In the genomic region with DNA sequence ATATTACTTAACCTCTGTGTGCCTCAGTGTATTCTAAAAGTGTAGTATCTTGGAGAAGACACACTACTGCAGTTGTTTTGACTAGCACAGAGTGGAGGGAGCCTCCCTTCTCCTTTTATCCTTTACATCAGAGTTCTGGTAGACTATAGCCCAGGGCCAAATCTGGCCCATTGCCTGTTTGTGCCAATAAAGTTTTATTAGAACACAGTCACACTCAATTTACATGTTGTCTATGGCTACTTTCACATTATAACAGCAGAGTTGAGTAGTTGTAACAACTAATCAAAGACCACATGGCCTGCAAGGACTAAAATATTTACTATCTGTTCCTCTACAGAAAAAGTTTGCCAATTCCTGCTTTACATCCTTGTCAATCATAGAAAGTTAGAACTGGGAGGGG, we compare ENCODE assay signal across 37 cellular contexts. TPM values are rescaled to one million over a fixed set of nuclear protein-coding genes. Genes with fewer than 3 reads are reported as not detected.
DNase-seq lines count a peak whose midpoint lies in the region; ATAC-seq, FAIRE-seq and TF ChIP-seq lines count a peak whose summit lies in the region.
"Had no signal": no experiment of that assay in that cellular context is flagged by ENCODE, and none has a peak within 500 bp of the region (broad histone marks: within the 10 kb centered on the region; RNA-seq: fewer than 3 reads in every experiment).

No MANE protein-coding gene starts in this region.

- H3K4me3 ChIP-seq in HepG2 (replicated peaks in 1 of 3; ENCODE audit: insufficient read depth in 1 of 3, low read depth in 2 of 3, low read length in 3 of 3), result no peak overlapping the region
- no peak overlapping the region for H3K4me3 ChIP-seq in right lobe of liver
- no peak overlapping the region for H3K4me3 ChIP-seq in GM12878
- H3K4me3 ChIP-seq in K562, result no peak overlapping the region
- no peak overlapping the region for H3K4me3 ChIP-seq in lower leg skin (ENCODE audit: low read depth, poor library complexity, severe bottlenecking)
- H3K4me3 ChIP-seq: A549; BLaER1; BLaER1 treated with 17β-estradiol and CSF1 and Interleukin-3, amounts not matched to agents 10 nM and 100 nM had no signal

- peaks cover 7% of the 10 kb centered on the region; the same call in 1 of the 2 replicates for H3K4me1 ChIP-seq in HepG2 (ENCODE audit: insufficient read depth, low read length)
- H3K4me1 ChIP-seq in right lobe of liver, result peaks cover 0 to 24% (median 8%) of the 10 kb centered on the region in 4 donors
- peaks cover 20% of the 10 kb centered on the region for H3K4me1 ChIP-seq in GM12878 (ENCODE audit: control insufficient read depth, insufficient read depth, low read length)
- H3K4me1 ChIP-seq in K562 (replicated peaks in 1 of 2; ENCODE audit: control insufficient read depth in 2 of 2, insufficient read depth in 2 of 2, low read length in 2 of 2), result no peaks in the 10 kb centered on the region
- H3K4me1 ChIP-seq: A549, BE2C, Caco-2 had no signal

- H4K20me1 ChIP-seq in HepG2 (ENCODE audit: insufficient read depth, low read length) (no peaks in the 10 kb centered on the region), GM12878 (ENCODE audit: control insufficient read depth, insufficient read depth) (no peaks in the 10 kb centered on the region), K562 (replicated peaks; ENCODE audit: control insufficient read depth, insufficient read depth, low read length) (no peaks in the 10 kb centered on the region)
- H4K20me1 ChIP-seq: BLaER1; BLaER1 treated with 17β-estradiol and CSF1 and Interleukin-3, amounts not matched to agents 10 nM and 100 nM had no signal

- H3K36me3 ChIP-seq in HepG2 (replicated peaks in 1 of 2; ENCODE audit: control insufficient read depth in 1 of 2, insufficient read depth in 2 of 2, low read length in 2 of 2) (no peaks in the 10 kb centered on the region), right lobe of liver (no peaks in the 10 kb centered on the region), GM12878 (ENCODE audit: control insufficient read depth in 2 of 2, insufficient read depth in 2 of 2, low read length in 1 of 2) (no peaks in the 10 kb centered on the region), K562 (ENCODE audit: control insufficient read depth, insufficient read depth, low read length) (no peaks in the 10 kb centered on the region)
- H3K36me3 ChIP-seq: BE2C; BLaER1; BLaER1 treated with 17β-estradiol and CSF1 and Interleukin-3, amounts not matched to agents 10 nM and 100 nM had no signal

- no peak overlapping the region for H3K9ac ChIP-seq in HepG2 (ENCODE audit: insufficient read depth, low read depth, low read length)
- no peak overlapping the region for H3K9ac ChIP-seq in GM12878 (ENCODE audit: control insufficient read depth, insufficient read depth, low read length)
- no peak overlapping the region for H3K9ac ChIP-seq in K562 (ENCODE audit: insufficient read depth in 1 of 2, low read depth in 2 of 2, low read length in 2 of 2)
- H3K9ac ChIP-seq: BLaER1; BLaER1 treated with 17β-estradiol and CSF1 and Interleukin-3, amounts not matched to agents 10 nM and 100 nM had no signal

- H3K27ac ChIP-seq in HepG2 (ENCODE audit: extremely low read length, insufficient read depth, low read length) (no peak overlapping the region), right lobe of liver (no peak overlapping the region), GM12878 (ENCODE audit: control insufficient read depth, insufficient read depth) (no peak overlapping the region), K562 (ENCODE audit: extremely low read depth, low read depth, low read length) (no peak overlapping the region)
- H3K27ac ChIP-seq: 22Rv1; A549; BLaER1; BLaER1 treated with 17β-estradiol and CSF1 and Interleukin-3, amounts not matched to agents 10 nM and 100 nM; C4-2B had no signal

- in situ Hi-C loops in HepG2 (cut with HindIII; ENCODE audit: extremely low pct_ligation_motif_present, low pct_unique_long_range_greater_than_20kb), result no loop called here
- in situ Hi-C loops in GM12878 (cut with MboI), result no loop called here
- in situ Hi-C loops in K562 (cut with MboI), result no loop called here

- no peak overlapping the region for H2AFZ ChIP-seq in HepG2 (ENCODE audit: low read length)
- no peak overlapping the region for H2AFZ ChIP-seq in GM12878 (ENCODE audit: control insufficient read depth, low read depth, low read length)
- no peak overlapping the region for H2AFZ ChIP-seq in K562 (ENCODE audit: low read depth, low read length)

- POLR2A ChIA-PET in HepG2 (lab: Yijun Ruan, JAX), result no interaction called here
- POLR2A ChIA-PET in GM12878 (lab: Charles Lee), result no interaction called here
- POLR2A ChIA-PET in K562 (lab: Yijun Ruan, JAX), result interaction anchor here (0.9 kb wide), 1 partner anchor 17 kb away, joined by 3 read pairs; no protein-coding TSS in a partner anchor

- RAD21 ChIA-PET in GM12878 (lab: Charles Lee; ENCODE audit: unreplicated experiment), result no interaction called here

- H3K4me2 ChIP-seq in HepG2 (ENCODE audit: low read depth, low read length), result no peak overlapping the region
- H3K4me2 ChIP-seq in GM12878 (ENCODE audit: control insufficient read depth, insufficient read depth), result no peak overlapping the region
- H3K4me2 ChIP-seq in K562 (ENCODE audit: insufficient read depth, low read length), result no peak overlapping the region
- H3K4me2 ChIP-seq: A549; BLaER1; BLaER1 treated with 17β-estradiol and CSF1 and Interleukin-3, amounts not matched to agents 10 nM and 100 nM had no signal

- H3K27me3 ChIP-seq in HepG2 (ENCODE audit: control insufficient read depth in 1 of 2, insufficient read depth in 2 of 2, low read length in 2 of 2), result no peaks in the 10 kb centered on the region
- H3K27me3 ChIP-seq in right lobe of liver, result no peaks in the 10 kb centered on the region
- no peaks in the 10 kb centered on the region for H3K27me3 ChIP-seq in GM12878 (replicated peaks in 1 of 2; ENCODE audit: control insufficient read depth in 2 of 2, insufficient read depth in 2 of 2, low read length in 1 of 2)
- H3K27me3 ChIP-seq in K562 (ENCODE audit: control insufficient read depth in 2 of 2, insufficient read depth in 2 of 2, low read length in 2 of 2), result no peaks in the 10 kb centered on the region
- H3K27me3 ChIP-seq: BE2C; BLaER1; BLaER1 treated with 17β-estradiol and CSF1 and Interleukin-3, amounts not matched to agents 10 nM and 100 nM had no signal

- no peak for TF ChIP-seq POLR2A in HepG2 (IDR thresholded peaks at IDR 0.05; ENCODE audit: insufficient read depth in 1 of 2, low read depth in 2 of 2, low read length in 2 of 2)
- no peak for TF ChIP-seq POLR2A in right lobe of liver (IDR thresholded peaks at IDR 0.05)
- no peak for TF ChIP-seq POLR2A in GM12878 (IDR thresholded peaks at IDR 0.05; ENCODE audit: low read depth, low read length)
- TF ChIP-seq POLR2A in K562 (conservative IDR thresholded peaks at IDR 0.05), result no peak
- TF ChIP-seq POLR2A in lower leg skin (IDR thresholded peaks at IDR 0.05), result no peak

- TF ChIP-seq EP300 in HepG2 (IDR thresholded peaks at IDR 0.05; ENCODE audit: low read depth in 2 of 2, low read length in 2 of 2), result no peak
- TF ChIP-seq EP300 in HepG2 (CRISPR knock-in tag; IDR thresholded peaks at IDR 0.05; ENCODE audit: borderline replicate concordance), result no peak
- no peak for TF ChIP-seq EP300 in GM12878 (IDR thresholded peaks at IDR 0.05; ENCODE audit: borderline replicate concordance in 1 of 2, control insufficient read depth in 1 of 2, low read depth in 2 of 2, low read length in 2 of 2)
- TF ChIP-seq EP300 in K562 (IDR thresholded peaks at IDR 0.05; ENCODE audit: low read length), result no peak

- no peaks in the 10 kb centered on the region for H3K9me1 ChIP-seq in K562 (ENCODE audit: control insufficient read depth, insufficient read depth, low read length)

- intact Hi-C loops in HepG2 (cut with micrococcal nuclease; ENCODE audit: unreplicated experiment) (no loop called here), right lobe of liver (cut with DNase I) (no loop called here), GM12878 (cut with micrococcal nuclease; ENCODE audit: unreplicated experiment) (no loop called here), K562 (cut with micrococcal nuclease) (no loop called here), lower leg skin (cut with DNase I; ENCODE audit: low total_unique reads) (no loop called here)

- DNase-seq in HepG2 (ENCODE audit: low spot score), result no peak
- no peak for DNase-seq in right lobe of liver
- no peak for DNase-seq in GM12878 (ENCODE audit: low read depth, low spot score)
- DNase-seq in K562 (ENCODE audit: extremely low read depth in 1 of 4, low spot score in 3 of 4), result no peak
- no peak for DNase-seq in lower leg skin (ENCODE audit: low spot score in 2 of 2)
- DNase-seq: 8988T; ACHN; AML-193; BE2C; C1 segment of cervical spinal cord; Caco-2; Calu3; CD4-positive, alpha-beta memory T cell; CD4-positive, alpha-beta T cell; CD4-positive, CD25-positive, alpha-beta regulatory T cell; CD8-positive, alpha-beta memory T cell; CD8-positive, alpha-beta T cell; COR-L47; DMS 273 treated with DMSO at 0.1 percent for 48 hours; DMS153; DMS53; DMS79; DMS79 treated with DMSO at 0.1 percent for 48 hours; DND-41; EL had no signal

- H3K9me3 ChIP-seq in HepG2 (ENCODE audit: low read length) (no peaks in the 10 kb centered on the region), right lobe of liver (no peaks in the 10 kb centered on the region), GM12878 (replicated peaks; ENCODE audit: control insufficient read depth, insufficient read depth, low read length) (no peaks in the 10 kb centered on the region; the same call in 2 of the 3 replicates), K562 (replicated peaks; ENCODE audit: control insufficient read depth, insufficient read depth, low read depth, low read length) (no peaks in the 10 kb centered on the region)
- H3K9me3 ChIP-seq: A549, BE2C had no signal

- H3K79me2 ChIP-seq in HepG2 (ENCODE audit: insufficient read depth, low read length) (no peaks in the 10 kb centered on the region), GM12878 (ENCODE audit: control insufficient read depth, insufficient read depth, low read length) (no peaks in the 10 kb centered on the region), K562 (ENCODE audit: control insufficient read depth, insufficient read depth, low read length) (no peaks in the 10 kb centered on the region)

- TF ChIP-seq CTCF in HepG2 (CRISPR knock-in tag; IDR thresholded peaks at IDR 0.05) (no peak), right lobe of liver (IDR thresholded peaks at IDR 0.05) (no peak), GM12878 (IDR thresholded peaks at IDR 0.05 in 2 of 3, conservative IDR thresholded peaks at IDR 0.05 in 1 of 3; ENCODE audit: control insufficient read depth in 2 of 3, extremely low read depth in 1 of 3, insufficient read depth in 1 of 3, low read depth in 3 of 3, low read length in 3 of 3) (no peak), K562 (IDR thresholded peaks at IDR 0.05 in 2 of 3, conservative IDR thresholded peaks at IDR 0.05 in 1 of 3; ENCODE audit: insufficient read depth in 2 of 3, low read depth in 1 of 3, low read length in 3 of 3) (no peak), lower leg skin (IDR thresholded peaks at IDR 0.05) (no peak)

- ATAC-seq in HepG2 (no peak), right lobe of liver (no peak), GM12878 (no peak), K562 (no peak), GM19023 (IDR thresholded peaks at IDR 0.05; ENCODE audit: unreplicated experiment) (no peak)
- ATAC-seq: A549; CD8-positive, alpha-beta T cell had no signal

- no peak for FAIRE-seq in HepG2 (lab: Jason Lieb, UNC)
- FAIRE-seq in GM12878 (lab: Jason Lieb, UNC), result no peak
- no peak for FAIRE-seq in K562 (lab: Jason Lieb, UNC)
- FAIRE-seq: A204.1, A549, D721Med had no signal

- CTCF ChIA-PET in HepG2 (lab: Yijun Ruan, JAX; ENCODE audit: low intra/inter-chr PET ratio, low total read pairs) (no interaction called here), GM12878 (lab: Yijun Ruan, JAX) (no interaction called here), K562 (lab: Yijun Ruan, JAX; ENCODE audit: low intra/inter-chr PET ratio) (no interaction called here)

- no peak for TF ChIP-seq RAD21 in HepG2 (CRISPR knock-in tag; IDR thresholded peaks at IDR 0.05)
- TF ChIP-seq RAD21 in GM12878 (IDR thresholded peaks at IDR 0.05; ENCODE audit: insufficient read depth, low read depth, low read length), result no peak
- no peak for TF ChIP-seq RAD21 in K562 (CRISPR knock-in tag; conservative IDR thresholded peaks at IDR 0.05 in 1 of 2, IDR thresholded peaks at IDR 0.05 in 1 of 2)

- BruUV-seq in HepG2 (replicated peaks; lab: Mats Ljungman, UMichigan) (no TSS peak), GM12878 (replicated peaks; lab: Mats Ljungman, UMichigan) (no TSS peak), K562 (replicated peaks; lab: Mats Ljungman, UMichigan) (no TSS peak)

- SMC1A ChIA-PET in GM12878 (lab: Charles Lee; ENCODE audit: uncharacterized antibody, unreplicated experiment), result interaction anchor here (1.1 kb wide), 1 partner anchor 34 kb away, joined by 3 read pairs; no protein-coding TSS in a partner anchor

RNA-seq across cellular contexts. Expression of a gene that starts 27.7 kb away (rescaled TPM):
- total RNA-seq in HepG2 (2016; rRNA removed; fragmentation: Illumina TruSeq; extraction: Trizol) (not detected in 2 replicates), right lobe of liver (100 to 1,000 TPM in 2 of 6 experiments, 10 to 100 TPM in 4; 18.9 to 115 (median 59.2) TPM), GM12878 (2014; rRNA removed) (2.4 and 2.6 TPM in 2 replicates), GM12878 (2014; rRNA removed; fragmentation: Illumina TruSeq; extraction: Trizol) (2.8 and 2.9 TPM in 2 replicates), GM12878 (2021) (3.2 and 3.4 TPM in 2 replicates), K562 (2014; rRNA removed) (2.8 and 4.5 TPM in 2 replicates), K562 (2014; rRNA removed; fragmentation: Illumina TruSeq; extraction: Trizol) (4.0 and 6.5 TPM in 2 replicates), K562 (2015; rRNA removed; fragmentation: Illumina TruSeq; extraction: Trizol) (11.5 and 11.6 TPM in 2 replicates), K562 (2021) (5.5 and 5.9 TPM in 2 replicates), lower leg skin (10 to 100 TPM in 1 of 4 donors, 1 to 10 TPM in 2, under 1 TPM in 1; 0.84 to 42.3 (median 4.9) TPM)
- not detected in 2 replicates for total RNA-seq in HepG2 (2016; cell fraction: cytosol; rRNA removed; fragmentation: Illumina TruSeq; extraction: Trizol; ENCODE audit: low read depth)
- total RNA-seq in HepG2 (2016; cell fraction: insoluble cytoplasmic fraction; rRNA removed; fragmentation: Illumina TruSeq; extraction: Trizol), result not detected in 2 replicates
- total RNA-seq in HepG2 (2016; cell fraction: membrane; rRNA removed; fragmentation: Illumina TruSeq; extraction: Trizol), result not detected in 2 replicates
- total RNA-seq in HepG2 (2016; cell fraction: nucleus; rRNA removed; fragmentation: Illumina TruSeq; extraction: Trizol), result not detected in 2 replicates
- polyA plus RNA-seq in HepG2 (2011; rRNA removed) (not detected in 2 replicates), GM12878 (2011; rRNA removed) (7.9 and 10.2 TPM in 2 replicates), GM12878 (2014; fragmentation: Illumina TruSeq; extraction: Trizol) (2.7 and 3.7 TPM in 2 replicates), GM12878 (2014; fragmentation: Nextera tagmentation; extraction: Ambion mirVana) (1 to 10 TPM; 6.2 to 9.2 TPM), GM12878 (2014; rRNA removed) (1.8 and 2.5 TPM in 2 replicates), GM12878 (2016; fragmentation: Nextera tagmentation; extraction: Ambion mirVana) (1 to 10 TPM; 2.6 to 4.9 TPM), K562 (2011; rRNA removed) (3.7 and 4.4 TPM in 2 replicates), K562 (2014; fragmentation: Illumina TruSeq; extraction: Trizol) (4.2 and 5.5 TPM in 2 replicates), K562 (2014; fragmentation: Nextera tagmentation; extraction: Ambion mirVana) (10 to 100 TPM in 1 of 2 experiments, 1 to 10 TPM in 1; 8.3 to 13.9 TPM), K562 (2014; rRNA removed) (4.1 and 7.1 TPM in 2 replicates)
- polyA plus RNA-seq in HepG2 (2011; cell fraction: cytosol; rRNA removed), result not detected in 2 replicates
- not detected in 2 replicates for polyA plus RNA-seq in HepG2 (2011; cell fraction: nucleus; rRNA removed)
- polyA plus RNA-seq in HepG2 (2012), result not detected in 2 replicates
- polyA plus RNA-seq in HepG2 (2016; cell fraction: cytosol; fragmentation: Illumina TruSeq; extraction: Trizol; ENCODE audit: low read depth), result not detected in 2 replicates
- not detected in 2 replicates for polyA plus RNA-seq in HepG2 (2016; cell fraction: insoluble cytoplasmic fraction; fragmentation: Illumina TruSeq; extraction: Trizol; ENCODE audit: low read depth)
- not detected in 2 replicates for polyA plus RNA-seq in HepG2 (2016; cell fraction: membrane; fragmentation: Illumina TruSeq; extraction: Trizol; ENCODE audit: low read depth)
- polyA plus RNA-seq in HepG2 (2016; cell fraction: nucleus; fragmentation: Illumina TruSeq; extraction: Trizol; ENCODE audit: insufficient read depth, low read depth), result not detected in 2 replicates
- polyA minus RNA-seq in HepG2 (2011; rRNA and poly(A)+ RNA removed; ENCODE audit: low replicate concordance), result not detected in 2 replicates
- not detected in 2 replicates for polyA minus RNA-seq in HepG2 (2011; cell fraction: cytosol; rRNA and poly(A)+ RNA removed)
- not detected in 2 replicates for polyA minus RNA-seq in HepG2 (2011; cell fraction: nucleus; rRNA and poly(A)+ RNA removed)
- total RNA-seq in GM12878 (2013; cell fraction: nucleolus; rRNA removed), result 21.3 and 22.3 TPM in 2 replicates
- polyA plus RNA-seq in GM12878 (2011; ENCODE audit: low read depth), result 6.5 TPM
- polyA plus RNA-seq in GM12878 (2011; cell fraction: cytosol; rRNA removed), result 10.8 and 11.8 TPM in 2 replicates
- 3.6 and 4.2 TPM in 2 replicates for polyA plus RNA-seq in GM12878 (2011; cell fraction: nucleus; rRNA removed)
- 7.5 and 9.8 TPM in 2 replicates for polyA plus RNA-seq in GM12878 (2012)
- 5.2 and 11.5 TPM in 2 replicates for polyA minus RNA-seq in GM12878 (2011; rRNA and poly(A)+ RNA removed)
- polyA minus RNA-seq in GM12878 (2011; cell fraction: cytosol; rRNA and poly(A)+ RNA removed), result 1.3 and 3.1 TPM in 2 replicates
- polyA minus RNA-seq in GM12878 (2011; cell fraction: nucleus; rRNA and poly(A)+ RNA removed), result 3.9 and 8.5 TPM in 2 replicates
- 13.0 and 14.3 TPM in 2 replicates for total RNA-seq in K562 (2011; cell fraction: chromatin; rRNA removed; ENCODE audit: low replicate concordance)
- 2.6 and 6.8 TPM in 2 replicates for total RNA-seq in K562 (2011; cell fraction: nucleolus; rRNA removed)
- 9.0 and 10.3 TPM in 2 replicates for total RNA-seq in K562 (2011; cell fraction: nucleoplasm; rRNA removed)
- 4.6 and 7.0 TPM in 2 replicates for polyA plus RNA-seq in K562 (2011; cell fraction: cytosol; rRNA removed)
- 0.87 and 3.0 TPM in 2 replicates for polyA plus RNA-seq in K562 (2011; cell fraction: nucleus; rRNA removed)
- 7.3 and 18.9 TPM in 2 replicates for polyA plus RNA-seq in K562 (2012)
- polyA minus RNA-seq in K562 (2011; rRNA and poly(A)+ RNA removed), result 4.9 and 5.4 TPM in 2 replicates
- polyA minus RNA-seq in K562 (2011; cell fraction: cytosol; rRNA and poly(A)+ RNA removed), result 0.73 and 1.2 TPM in 2 replicates
- polyA minus RNA-seq in K562 (2011; cell fraction: nucleus; rRNA and poly(A)+ RNA removed), result 2.2 and 2.4 TPM in 2 replicates
- total RNA-seq: A172; B cell; Calu3; CD4-positive, alpha-beta memory T cell; CD4-positive, alpha-beta T cell; CD4-positive, CD25-positive, alpha-beta regulatory T cell; CD8-positive, alpha-beta T cell; Daoy had no signal
- polyA plus RNA-seq: CD14-positive monocyte; CD4-positive, alpha-beta memory T cell; CD4-positive, CD25-positive, alpha-beta regulatory T cell; CD8-positive, alpha-beta memory T cell had no signal
